In the genomic region with DNA sequence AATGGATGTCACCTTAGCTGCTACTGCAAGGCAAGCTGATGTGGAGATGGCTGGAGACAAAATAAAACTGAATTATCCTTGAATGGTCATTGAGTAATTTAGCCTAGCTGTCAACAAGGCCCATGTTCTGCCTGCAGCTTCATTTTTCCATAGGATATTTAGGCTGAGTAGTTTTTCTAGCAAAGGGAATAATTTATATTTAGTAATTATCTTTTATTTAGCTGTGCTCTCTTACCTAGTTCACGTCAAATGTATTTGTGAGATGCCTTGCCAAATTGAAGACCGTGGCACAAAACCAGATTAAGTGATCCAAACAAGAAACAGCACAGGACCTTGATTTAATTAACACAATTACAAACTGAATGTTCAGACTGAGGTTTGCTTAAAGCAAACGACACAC, we compare ENCODE assay signal across 34 cellular contexts.
"Had no signal": no experiment of that assay in that cellular context is flagged by ENCODE, and none has a peak within 500 bp of the region (broad histone marks: within the 10 kb centered on the region; RNA-seq: fewer than 3 reads in every experiment).

No MANE protein-coding gene starts in this region.

- H3K27me3 ChIP-seq: brain microvascular endothelial cell, dorsolateral prefrontal cortex, foreskin keratinocyte, gastrocnemius medialis, heart left ventricle had no signal

- H3K36me3 ChIP-seq: brain microvascular endothelial cell, heart left ventricle, WERI-Rb-1 had no signal

- H3K4me3 ChIP-seq: coronary artery, dorsolateral prefrontal cortex, gastrocnemius medialis, heart left ventricle had no signal

- H3K4me3 Mint-ChIP-seq: activated B cell treated with CpG ODN at 0.5 μM for 24 hours; activated CD8-positive, alpha-beta T cell treated with anti-CD3 and anti-CD28 coated beads for 36 hours; activated naive CD8-positive, alpha-beta T cell; activated T-cell treated with anti-CD3 and anti-CD28 coated beads, Interleukin-2, amount 50 U/mL, for 4 hours; activated T-helper 17 cell treated with anti-CD3 and anti-CD28 coated beads, Interleukin-2, amount 50 U/mL, for 72 hours; central memory CD8-positive, alpha-beta T cell; dendritic cell treated with granulocyte-macrophage colony-stimulating factor and Interleukin-4, amounts not matched to agents 40 ng/mL and 50 ng/mL, for 4 days; endodermal cell; T-helper 17 cell; T-helper 2 cell treated with Interferon-gamma antibody and Interleukin-4, amounts not matched to agents 5 μg/mL and 100 μg/mL, for 36 hours had no signal

- H3K36me3 Mint-ChIP-seq: activated naive CD8-positive, alpha-beta T cell had no signal

- H3K27me3 Mint-ChIP-seq: activated B cell treated with CpG ODN at 0.5 μM for 24 hours; central memory CD8-positive, alpha-beta T cell; dendritic cell treated with granulocyte-macrophage colony-stimulating factor and Interleukin-4, amounts not matched to agents 40 ng/mL and 50 ng/mL, for 4 days; T-helper 17 cell had no signal

- H3K9me3 ChIP-seq: gastrocnemius medialis had no signal

- H3K9me3 Mint-ChIP-seq: activated B cell treated with CpG ODN at 0.5 μM for 24 hours; activated CD8-positive, alpha-beta T cell treated with anti-CD3 and anti-CD28 coated beads for 36 hours; activated T-cell treated with anti-CD3 and anti-CD28 coated beads, Interleukin-2, amount 50 U/mL, for 4 hours; central memory CD8-positive, alpha-beta T cell; endodermal cell; T-helper 2 cell treated with Interferon-gamma antibody and Interleukin-4, amounts not matched to agents 5 μg/mL and 100 μg/mL, for 36 hours had no signal

- H3K27ac ChIP-seq: brain microvascular endothelial cell, coronary artery, dorsolateral prefrontal cortex, foreskin keratinocyte, gastrocnemius medialis, heart left ventricle, WERI-Rb-1 had no signal

- H3K4me1 Mint-ChIP-seq: activated B cell treated with CpG ODN at 0.5 μM for 24 hours; activated T-helper 17 cell treated with anti-CD3 and anti-CD28 coated beads, Interleukin-2, amount 50 U/mL, for 72 hours; central memory CD8-positive, alpha-beta T cell; endodermal cell; T-helper 17 cell had no signal

- DNase-seq: activated B cell treated with CpG ODN at 0.5 μM for 24 hours; activated CD4-positive, alpha-beta T cell treated with anti-CD3 and anti-CD28 coated beads for 48 hours; activated CD4-positive, alpha-beta T cell treated with anti-CD3 and anti-CD28 coated beads, Interleukin-2, amount 50 U/mL, for 1 hour; activated CD4-positive, alpha-beta T cell treated with anti-CD3 and anti-CD28 coated beads, Interleukin-2, amount 50 U/mL, for 48 hours; activated CD8-positive, alpha-beta memory T cell treated with anti-CD3 and anti-CD28 coated beads for 24 hours; activated CD8-positive, alpha-beta T cell treated with anti-CD3 and anti-CD28 coated beads for 36 hours; activated effector memory CD4-positive, alpha-beta T cell treated with Interleukin-2 at 50 U/mL for 16 hours; activated gamma-delta T cell treated with Interleukin-2 at 50 U/mL for 16 hours; activated naive CD4-positive, alpha-beta T cell treated with anti-CD3 and anti-CD28 coated beads, Interleukin-2, amount 50 U/mL, for 16 hours; activated naive CD4-positive, alpha-beta T cell treated with Interleukin-2 at 50 U/mL for 16 hours; activated T-cell treated with anti-CD3 and anti-CD28 coated beads, Interleukin-2, amount 50 U/mL, for 4 hours; amniotic stem cell; anterior cingulate cortex; brain microvascular endothelial cell; dorsolateral prefrontal cortex; effector memory CD4-positive, alpha-beta T cell; endodermal cell; foreskin keratinocyte; gastrocnemius medialis; glutamatergic neuron; heart left ventricle; T-helper 17 cell; T1000; WERI-Rb-1 had no signal

- H3K4me1 ChIP-seq: foreskin keratinocyte, gastrocnemius medialis, heart left ventricle had no signal

- FAIRE-seq: astrocyte, bronchial epithelial cell had no signal

- ATAC-seq: activated CD4-positive, CD25-positive, alpha-beta regulatory T cell treated with anti-CD3 and anti-CD28 coated beads, Interleukin-2, amount 50 U/mL, for 24 hours; activated CD8-positive, alpha-beta T cell treated with anti-CD3 and anti-CD28 coated beads for 36 hours; activated T-cell treated with anti-CD3 and anti-CD28 coated beads, Interleukin-2, amount 50 U/mL, for 4 hours; activated T-helper 17 cell treated with anti-CD3 and anti-CD28 coated beads, Interleukin-2, amount 50 U/mL, for 72 hours; esophagus mucosa; foreskin keratinocyte; gastrocnemius medialis; heart left ventricle; T-helper 17 cell had no signal

- H3K27ac Mint-ChIP-seq: activated B cell treated with CpG ODN at 0.5 μM for 24 hours; activated CD8-positive, alpha-beta T cell treated with anti-CD3 and anti-CD28 coated beads for 36 hours; activated naive CD8-positive, alpha-beta T cell; activated T-helper 17 cell treated with anti-CD3 and anti-CD28 coated beads, Interleukin-2, amount 50 U/mL, for 72 hours; dendritic cell treated with granulocyte-macrophage colony-stimulating factor and Interleukin-4, amounts not matched to agents 40 ng/mL and 50 ng/mL, for 4 days; endodermal cell; T-helper 17 cell; T-helper 2 cell treated with Interferon-gamma antibody and Interleukin-4, amounts not matched to agents 5 μg/mL and 100 μg/mL, for 36 hours had no signal
